8 cellular contexts compared by ENCODE assay signal in the genomic region with DNA sequence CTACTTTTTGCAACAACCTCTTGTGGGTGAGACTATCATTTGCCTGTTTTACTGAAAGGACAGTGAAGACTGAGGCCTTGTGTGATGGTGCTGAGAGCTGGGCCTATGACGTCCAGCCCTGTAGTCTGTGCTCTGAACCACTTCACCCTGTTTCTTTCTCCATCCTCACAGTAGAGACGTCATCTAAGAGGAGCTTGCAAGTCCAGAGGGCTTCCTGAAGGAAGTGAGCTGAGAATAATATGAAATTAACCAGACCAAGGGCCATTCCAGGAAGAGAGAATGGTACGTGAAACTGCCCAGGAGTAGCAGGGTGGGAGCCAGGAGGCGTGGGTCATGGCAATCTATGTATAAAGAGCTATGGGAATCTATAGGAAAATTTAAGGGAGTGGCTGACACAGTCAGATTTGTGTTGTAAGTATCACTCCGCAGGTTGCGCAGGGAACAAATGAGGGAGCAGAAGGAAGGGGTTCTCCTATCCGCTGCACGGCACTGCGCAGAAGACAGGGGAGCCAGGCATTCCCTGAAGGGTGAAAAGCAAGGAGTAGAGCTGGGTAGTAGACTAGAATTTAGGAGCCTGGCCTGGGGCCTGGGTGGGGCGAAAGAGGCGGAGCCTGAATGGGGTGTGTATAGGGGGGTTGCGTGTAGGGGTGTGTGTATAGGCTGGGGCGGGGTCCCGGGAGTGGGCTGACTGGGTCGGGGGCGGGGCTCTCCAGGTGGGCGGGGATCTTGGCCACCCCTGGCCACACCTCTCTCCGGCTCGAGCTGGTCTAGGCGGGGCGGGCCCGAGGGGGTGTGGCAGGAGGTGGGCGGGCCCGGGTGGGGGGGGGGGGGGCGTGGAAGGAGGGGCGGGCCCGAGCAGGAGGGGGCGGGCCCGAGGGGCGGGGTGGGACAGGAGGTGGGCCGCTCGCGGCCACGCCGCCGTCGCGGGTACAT. TPM values are rescaled to one million over a fixed set of nuclear protein-coding genes. Genes with fewer than 3 reads are reported as not detected.
DNase-seq lines count a peak whose midpoint lies in the region; ATAC-seq, FAIRE-seq and TF ChIP-seq lines count a peak whose summit lies in the region.

A gene (plus strand): TSS at position 931 of the 933 bp plus-strand sequence. CDS start 2,688 bp downstream, outside the sequence.

- H3K36me3 ChIP-seq in HUES48 (ENCODE audit: control insufficient read depth, insufficient read depth, low read length) (peaks cover 22% of the 10 kb centered on the region), astrocyte (ENCODE audit: insufficient read depth, low read length) (no peaks in the 10 kb centered on the region)

- peak within 1 kb of the TSS; percentile 72 for H3K4me3 Mint-ChIP-seq in CD4-positive, alpha-beta T cell
- H3K4me3 Mint-ChIP-seq in astrocyte (ENCODE audit: unreplicated experiment): peak within 1 kb of the TSS; percentile 72

- no peaks in the 10 kb centered on the region for H3K36me3 Mint-ChIP-seq in CD4-positive, alpha-beta T cell (ENCODE audit: low read depth)
- peaks cover 2% of the 10 kb centered on the region for H3K36me3 Mint-ChIP-seq in astrocyte (ENCODE audit: low read depth, unreplicated experiment)

- peak within 1 kb of the TSS; percentile 71 for H2AFZ ChIP-seq in astrocyte (ENCODE audit: low read depth, low read length)

- no peak for TF ChIP-seq CTCF in CD4-positive, alpha-beta T cell (IDR thresholded peaks at IDR 0.05)
- no peak for TF ChIP-seq CTCF in astrocyte (IDR thresholded peaks at IDR 0.05; ENCODE audit: insufficient read depth, low read depth, low read length)

- peaks cover 15% of the 10 kb centered on the region for H3K27me3 Mint-ChIP-seq in CD4-positive, alpha-beta T cell
- H3K27me3 Mint-ChIP-seq in astrocyte (ENCODE audit: low read depth, unreplicated experiment): peaks cover 30% of the 10 kb centered on the region

- peak; percentile 75 for ATAC-seq in CD4-positive, alpha-beta T cell (ENCODE audit: poor library complexity)
- peak; percentile 43 for ATAC-seq in GM19438 (IDR thresholded peaks at IDR 0.05; ENCODE audit: low read depth, unreplicated experiment)

- no peaks in the 10 kb centered on the region for H3K9me3 ChIP-seq in CD4-positive, alpha-beta T cell (ENCODE audit: control insufficient read depth, low read length)
- H3K9me3 ChIP-seq in HUES48 (ENCODE audit: control insufficient read depth, insufficient read depth, low read length) (no peaks in the 10 kb centered on the region), astrocyte (ENCODE audit: insufficient read depth, low read depth, low read length) (no peaks in the 10 kb centered on the region), iPS-18c (ENCODE audit: control insufficient read depth, insufficient read depth, low read length) (no peaks in the 10 kb centered on the region)

- H3K4me3 ChIP-seq in HUES48 (ENCODE audit: low read depth, low read length): peak within 1 kb of the TSS; percentile 76
- peak within 1 kb of the TSS; percentile 17 for H3K4me3 ChIP-seq in astrocyte (ENCODE audit: insufficient read depth, low read depth, low read length)
- H3K4me3 ChIP-seq in iPS-18c (ENCODE audit: insufficient read depth, low read depth, low read length): peak within 1 kb of the TSS; percentile 72

- peaks cover 9% of the 10 kb centered on the region for H3K4me1 ChIP-seq in HUES48 (ENCODE audit: control insufficient read depth, insufficient read depth, low read length)
- peaks cover 5% of the 10 kb centered on the region for H3K4me1 ChIP-seq in astrocyte (ENCODE audit: insufficient read depth, low read length)

- H3K79me2 ChIP-seq in astrocyte (ENCODE audit: insufficient read depth, low read length): no peaks in the 10 kb centered on the region

- H3K27ac ChIP-seq in CD4-positive, alpha-beta T cell (ENCODE audit: low read depth, low read length): no peak within 1 kb of the TSS
- H3K27ac ChIP-seq in HUES48 (ENCODE audit: low read depth, low read length): peak within 1 kb of the TSS; percentile 83
- no peak within 1 kb of the TSS for H3K27ac ChIP-seq in astrocyte (ENCODE audit: low read depth, low read length)

- H3K9ac ChIP-seq in HUES48 (ENCODE audit: low read depth, low read length): peak within 1 kb of the TSS; percentile 55
- no peak within 1 kb of the TSS for H3K9ac ChIP-seq in astrocyte (ENCODE audit: low read length)

- H3K4me2 ChIP-seq in astrocyte (ENCODE audit: low read length): peak within 1 kb of the TSS; percentile 81

- no peak for FAIRE-seq in astrocyte (lab: Jason Lieb, UNC)

- peaks cover 5% of the 10 kb centered on the region for H3K27me3 ChIP-seq in CD4-positive, alpha-beta T cell (ENCODE audit: control insufficient read depth, insufficient read depth, low read length)
- H3K27me3 ChIP-seq in HUES48 (ENCODE audit: control insufficient read depth, insufficient read depth, low read length) (no peaks in the 10 kb centered on the region), astrocyte (ENCODE audit: insufficient read depth, low read length) (peaks cover 7% of the 10 kb centered on the region)

- intact Hi-C loops in CD4-positive, alpha-beta T cell (cut with DNase I, micrococcal nuclease): loop anchor here in 1 of 2 experiments (5.0 kb wide), 1 partner anchor 699 kb away; a partner anchor contains a TSS

- POLR2A ChIA-PET in CD4-positive, alpha-beta T cell (lab: Charles Lee): interaction anchor here (0.7 to 2.6 kb wide), 2 partner anchors 14 to 47 kb away, joined by 3 to 10 read pairs; a partner anchor contains a TSS

- CTCF ChIA-PET in CD4-positive, alpha-beta T cell (lab: Charles Lee): interaction anchor here (0.9 to 3.7 kb wide), 3 partner anchors 15 to 42 kb away, joined by 3 to 18 read pairs (median 9); no protein-coding TSS in a partner anchor

- peaks cover 6% of the 10 kb centered on the region for H3K4me1 Mint-ChIP-seq in CD4-positive, alpha-beta T cell (ENCODE audit: low read depth)
- H3K4me1 Mint-ChIP-seq in astrocyte (ENCODE audit: low read depth, unreplicated experiment): peaks cover 1% of the 10 kb centered on the region

- H3K27ac Mint-ChIP-seq in CD4-positive, alpha-beta T cell: no peak within 1 kb of the TSS
- peak within 1 kb of the TSS; percentile 22 for H3K27ac Mint-ChIP-seq in astrocyte (ENCODE audit: unreplicated experiment)

- DNase-seq in CD4-positive, alpha-beta T cell: peak; percentile 39 to 64 (median 58)
- peak; percentile 88 for DNase-seq in SW480 (ENCODE audit: low spot score)
- peak; percentile 9 for DNase-seq in astrocyte (ENCODE audit: low read depth)
- peak; percentile 71 for DNase-seq in stimulated activated CD4-positive, alpha-beta T cell treated with anti-CD3 and anti-CD28 coated beads, Interleukin-15, amount 100 ng/mL, for 24 hours
- no peak for DNase-seq in hippocampal formation (lab: John Stamatoyannopoulos, UW)

- H3K9me3 Mint-ChIP-seq in CD4-positive, alpha-beta T cell: no peaks in the 10 kb centered on the region
- peaks cover 1% of the 10 kb centered on the region for H3K9me3 Mint-ChIP-seq in astrocyte (ENCODE audit: unreplicated experiment)

- H4K20me1 ChIP-seq in astrocyte (ENCODE audit: insufficient read depth, low read length): no peaks in the 10 kb centered on the region

RNA-seq across cellular contexts. Expression of the gene that starts here (rescaled TPM):
- total RNA-seq in CD4-positive, alpha-beta T cell: 1 to 10 TPM; 2.8 to 3.1 TPM
- 3.8 and 4.8 TPM in 2 replicates for total RNA-seq in astrocyte

Comparison
In these comparisons a context has a peak if more than half of its experiments do, and no peak if none do; other contexts are left out.
1. DNase-seq: peak in CD4-positive, alpha-beta T cell (10 of 10), SW480 (single experiment), astrocyte (single experiment) and stimulated activated CD4-positive, alpha-beta T cell treated with anti-CD3 and anti-CD28 coated beads, Interleukin-15, amount 100 ng/mL, for 24 hours (single experiment); none in hippocampal formation (0 of 2).
2. H3K4me3 ChIP-seq: peak in every context shown above with its lines; median percentile 76 in HUES48; 72 in iPS-18c; 17 in astrocyte.